Comparison of ENCODE assay signal across 1 cellular context in genomic region chr22:29719894-29720645, GRCh38.
TF ChIP-seq lines count a peak whose summit lies in the region.

Gene CABP7, plus strand, starts transcription at chr22:29720003. Its CDS starts 422 bp downstream, at chr22:29720425.

TF ChIP-seq in A549, 52 proteins besides CTCF, POLR2A, EP300 and RAD21 (continued from another document):
- no peak for TF ChIP-seq EHMT2 (IDR thresholded peaks at IDR 0.05; ENCODE audit: low read depth)
